ENCODE assay signal across 20 cellular contexts in the genomic region with DNA sequence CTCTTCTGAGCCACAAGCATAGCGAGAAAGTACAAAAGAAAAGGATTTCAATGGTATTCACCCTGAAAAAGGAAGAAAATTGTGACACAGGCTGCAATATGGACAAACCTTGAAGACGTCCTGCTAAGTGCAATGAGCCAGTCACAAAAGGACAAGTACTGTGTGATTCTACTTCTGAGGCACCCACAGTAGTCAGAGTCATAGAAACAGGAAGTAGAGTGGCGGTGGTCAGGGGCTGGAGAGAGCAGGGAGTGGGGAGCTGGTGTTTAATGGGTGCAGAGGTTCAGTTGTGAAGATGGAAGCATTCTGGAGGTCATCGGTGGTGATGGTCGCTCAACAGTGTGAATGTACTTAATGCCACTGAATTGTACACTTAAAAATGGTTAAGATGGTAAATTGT.
"Had no signal": no experiment of that assay in that cellular context is flagged by ENCODE, and none has a peak within 500 bp of the region (broad histone marks: within the 10 kb centered on the region; RNA-seq: fewer than 3 reads in every experiment).

No MANE protein-coding gene starts in this region.

- H3K4me3 ChIP-seq: left ventricle myocardium inferior, tibial artery had no signal

- H3K27ac Mint-ChIP-seq: activated CD4-positive, alpha-beta memory T cell treated with anti-CD3 and anti-CD28 coated beads, Interleukin-2, amount 10 ng/mL, durations not matched to agents 7 days and 5 days; activated naive CD4-positive, alpha-beta T cell treated with anti-CD3 and anti-CD28 coated beads, Interleukin-2, amount 50 U/mL, for 72 hours; activated T-helper 1 cell treated with anti-CD3 and anti-CD28 coated beads, Interleukin-12 subunit alpha, Interleukin-12 subunit beta, Interleukin-2, Interleukin-4 antibody, amounts not matched to agents 30 ng/mL and 10 ng/mL and 1 ng/mL, durations not matched to agents 14 hours and 24 hours and 36 hours; mesothelial cell of epicardium; nephron; stimulated activated naive CD8-positive, alpha-beta T cell treated with anti-CD3 and anti-CD28 coated beads, Interleukin-15, Interleukin-2, amounts not matched to agents 100 ng/mL and 50 ng/mL, for 24 hours had no signal

- ATAC-seq: activated naive CD4-positive, alpha-beta T cell treated with anti-CD3 and anti-CD28 coated beads, Interleukin-2, amount 50 U/mL, for 72 hours; foreskin keratinocyte; right cardiac atrium had no signal

- H3K4me3 Mint-ChIP-seq: activated CD4-positive, alpha-beta memory T cell treated with anti-CD3 and anti-CD28 coated beads, Interleukin-2, amount 10 ng/mL, durations not matched to agents 7 days and 5 days; activated T-helper 1 cell treated with anti-CD3 and anti-CD28 coated beads, Interleukin-12 subunit alpha, Interleukin-12 subunit beta, Interleukin-2, Interleukin-4 antibody, amounts not matched to agents 30 ng/mL and 10 ng/mL and 1 ng/mL, durations not matched to agents 14 hours and 24 hours and 36 hours; mesothelial cell of epicardium; nephron; stimulated activated naive CD8-positive, alpha-beta T cell treated with anti-CD3 and anti-CD28 coated beads, Interleukin-15, Interleukin-2, amounts not matched to agents 100 ng/mL and 50 ng/mL, for 24 hours had no signal

- H3K27me3 ChIP-seq: foreskin keratinocyte, neutrophil, tibial artery had no signal

- H3K27me3 Mint-ChIP-seq: activated CD4-positive, alpha-beta memory T cell treated with anti-CD3 and anti-CD28 coated beads, Interleukin-2, amount 10 ng/mL, durations not matched to agents 7 days and 5 days; stimulated activated naive CD8-positive, alpha-beta T cell treated with anti-CD3 and anti-CD28 coated beads, Interleukin-15, Interleukin-2, amounts not matched to agents 100 ng/mL and 50 ng/mL, for 24 hours had no signal

- H3K4me1 ChIP-seq: foreskin keratinocyte, left ventricle myocardium inferior, parathyroid adenoma, tibial artery had no signal

- H3K36me3 ChIP-seq: left ventricle myocardium inferior, neutrophil, tibial artery had no signal

- H3K4me1 Mint-ChIP-seq: activated CD4-positive, alpha-beta memory T cell treated with anti-CD3 and anti-CD28 coated beads, Interleukin-2, amount 10 ng/mL, durations not matched to agents 7 days and 5 days had no signal

- H3K9me3 Mint-ChIP-seq: activated T-helper 1 cell treated with anti-CD3 and anti-CD28 coated beads, Interleukin-12 subunit alpha, Interleukin-12 subunit beta, Interleukin-2, Interleukin-4 antibody, amounts not matched to agents 30 ng/mL and 10 ng/mL and 1 ng/mL, durations not matched to agents 14 hours and 24 hours and 36 hours; stimulated activated naive CD8-positive, alpha-beta T cell treated with anti-CD3 and anti-CD28 coated beads, Interleukin-15, Interleukin-2, amounts not matched to agents 100 ng/mL and 50 ng/mL, for 24 hours had no signal

- DNase-seq: activated CD4-positive, alpha-beta memory T cell treated with anti-CD3 and anti-CD28 coated beads, Interleukin-2, amount 10 ng/mL, durations not matched to agents 7 days and 5 days; activated CD4-positive, alpha-beta T cell treated with anti-CD3 and anti-CD28 coated beads for 4 hours; activated CD4-positive, CD25-positive, alpha-beta regulatory T cell; activated gamma-delta T cell; effector CD4-positive, alpha-beta T cell; foreskin keratinocyte; kidney glomerular epithelial cell; left ventricle myocardium inferior; right cardiac atrium; stimulated activated CD4-positive, alpha-beta T cell treated with anti-CD3 and anti-CD28 coated beads, Interleukin-12 subunit alpha, Interleukin-12 subunit beta, amount 100 ng/mL, for 4 hours; stimulated activated CD4-positive, alpha-beta T cell treated with anti-CD3 and anti-CD28 coated beads, Interleukin-4, amount 100 ng/mL, for 4 hours; T-helper 1 cell; tibial artery had no signal

- H3K9me3 ChIP-seq: neutrophil had no signal

- H3K27ac ChIP-seq: foreskin keratinocyte, left ventricle myocardium inferior, neutrophil, parathyroid adenoma, tibial artery had no signal
